ENCODE assay signal across 8 cellular contexts in the genomic region with DNA sequence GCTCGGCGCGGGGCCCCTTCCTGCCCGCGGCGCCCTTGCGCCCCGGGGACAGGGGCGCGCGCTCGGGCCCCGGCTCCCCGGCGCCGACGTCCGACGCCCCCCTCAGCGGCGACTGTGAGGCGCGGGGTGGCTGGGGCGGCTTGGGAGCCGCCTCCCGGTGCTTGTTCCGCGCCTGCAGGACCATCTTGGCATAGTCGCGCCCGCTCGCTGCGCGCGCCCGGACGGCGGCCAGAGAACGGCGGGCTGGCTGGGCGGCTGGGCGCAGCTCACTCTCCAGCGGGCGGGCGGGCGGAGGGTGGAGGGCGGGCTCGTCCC. TPM values are rescaled to one million over a fixed set of nuclear protein-coding genes. Genes with fewer than 3 reads are reported as not detected.
DNase-seq lines count a peak whose midpoint lies in the region; ATAC-seq and TF ChIP-seq lines count a peak whose summit lies in the region.

A gene (minus strand): TSS at position 275 of the 315 bp plus-strand sequence. CDS start 91 bp downstream, at position 184.

- DNase-seq in dermis microvascular lymphatic vessel endothelial cell (ENCODE audit: low read depth in 2 of 2) (no peak), NCI-H510A (lab: John Stamatoyannopoulos, UW) (no peak), HuH-7.5 (ENCODE audit: low spot score) (no peak), NK-92 (lab: John Stamatoyannopoulos, UW; ENCODE audit: unreplicated experiment) (no peak)

- no peaks in the 10 kb centered on the region for H4K20me1 ChIP-seq in KMS-11 (ENCODE audit: insufficient read depth)

- peak within 1 kb of the TSS; percentile 42 for H3K27ac ChIP-seq in KMS-11

- H3K4me3 ChIP-seq in KMS-11 (IDR thresholded peaks at IDR 0.05; ENCODE audit: insufficient read depth, low read depth, low read length) (peak within 1 kb of the TSS; percentile 12), mucosa of stomach (ENCODE audit: low read length) (peak within 1 kb of the TSS; percentile 34)

- H2AFZ ChIP-seq in KMS-11 (ENCODE audit: low read depth) = peak within 1 kb of the TSS; percentile 90

- no peak for TF ChIP-seq CTCF in KMS-11 (conservative IDR thresholded peaks at IDR 0.05; ENCODE audit: low read depth, low read length)

- no peaks in the 10 kb centered on the region for H3K9me3 ChIP-seq in mucosa of stomach (ENCODE audit: control insufficient read depth, low read length)

- H3K36me3 ChIP-seq in KMS-11 (ENCODE audit: insufficient read depth) (no peaks in the 10 kb centered on the region), mucosa of stomach (ENCODE audit: control insufficient read depth, insufficient read depth, low read length) (no peaks in the 10 kb centered on the region)

- peak within 1 kb of the TSS; percentile 58; the same call in 1 of the 2 replicates for H3K9ac ChIP-seq in KMS-11
- H3K9ac ChIP-seq in mucosa of stomach (ENCODE audit: low read length) = peak within 1 kb of the TSS; percentile 69

- H3K4me2 ChIP-seq in KMS-11 = peak within 1 kb of the TSS; percentile 96

- peaks cover 45% of the 10 kb centered on the region for H3K79me2 ChIP-seq in KMS-11 (ENCODE audit: insufficient read depth, low read depth)

- ATAC-seq in GM19463 (IDR thresholded peaks at IDR 0.05; ENCODE audit: unreplicated experiment) (peak; percentile 12), HG02870 (IDR thresholded peaks at IDR 0.05; ENCODE audit: unreplicated experiment) (no peak)

- H3K4me1 ChIP-seq in KMS-11 (ENCODE audit: low read depth, poor library complexity, severe bottlenecking) = peaks cover 33% of the 10 kb centered on the region
- peaks cover 9% of the 10 kb centered on the region for H3K4me1 ChIP-seq in mucosa of stomach (ENCODE audit: control insufficient read depth, insufficient read depth, low read length)

- H3K27me3 ChIP-seq in KMS-11 (ENCODE audit: insufficient read depth, low read depth) = no peaks in the 10 kb centered on the region
- no peaks in the 10 kb centered on the region for H3K27me3 ChIP-seq in mucosa of stomach (ENCODE audit: control insufficient read depth, insufficient read depth, low read length)

RNA-seq across cellular contexts. Expression of the gene that starts here (rescaled TPM):
- total RNA-seq in dermis microvascular lymphatic vessel endothelial cell = 53.1 and 53.9 TPM in 2 replicates
